ENCODE assay signal across 27 cellular contexts in the genomic region with DNA sequence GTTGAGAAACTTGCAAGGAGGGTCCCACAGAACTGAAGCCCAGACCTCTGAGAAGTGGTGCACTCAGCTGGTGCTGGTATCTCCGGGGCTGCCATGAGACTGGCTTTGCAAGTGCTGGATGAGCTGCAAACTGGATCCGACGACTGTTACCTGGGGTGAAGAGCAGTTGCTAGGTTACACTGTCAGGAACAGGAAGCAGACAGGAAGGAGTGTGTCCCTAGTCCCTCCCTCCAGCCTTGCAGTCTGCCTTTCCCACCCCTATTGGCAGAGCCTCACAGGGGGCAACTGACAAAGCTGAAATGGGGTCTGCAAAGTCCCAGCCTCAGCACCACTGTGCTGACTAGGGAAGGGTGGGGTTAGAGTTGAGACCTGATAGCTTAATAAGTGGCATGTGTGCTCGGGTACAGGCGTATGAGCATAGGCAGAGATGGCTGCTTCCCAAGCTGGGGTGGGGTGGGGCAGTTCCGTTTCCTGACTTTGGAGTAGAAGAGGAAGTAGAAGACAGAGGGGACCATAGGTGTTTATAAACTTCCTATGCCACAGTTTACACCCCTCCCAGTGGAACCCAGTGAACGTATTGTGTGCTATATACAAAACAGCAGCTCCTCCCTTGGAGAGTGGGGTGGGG. TPM values are rescaled to one million over a fixed set of nuclear protein-coding genes. Genes with fewer than 3 reads are reported as not detected.
DNase-seq lines count a peak whose midpoint lies in the region; ATAC-seq and TF ChIP-seq lines count a peak whose summit lies in the region.
"Had no signal": no experiment of that assay in that cellular context is flagged by ENCODE, and none has a peak within 500 bp of the region (broad histone marks: within the 10 kb centered on the region; RNA-seq: fewer than 3 reads in every experiment).

No MANE protein-coding gene starts in this region.

- intact Hi-C loops in lower lobe of right lung (cut with DNase I) = no loop called here

- H3K27me3 ChIP-seq in lower lobe of right lung (ENCODE audit: low read depth) = no peaks in the 10 kb centered on the region
- H3K27me3 ChIP-seq: esophagus squamous epithelium, gastroesophageal sphincter had no signal

- H3K4me1 Mint-ChIP-seq in chondrocyte (ENCODE audit: low read depth) = peaks cover 5% of the 10 kb centered on the region

- peak overlapping the region; percentile 41 for H3K27ac ChIP-seq in lower lobe of right lung
- H3K27ac ChIP-seq: 22Rv1, esophagus squamous epithelium, gastroesophageal sphincter, thoracic aorta had no signal

- peak; percentile 11 to 26 for ATAC-seq in lower lobe of right lung
- ATAC-seq: effector memory CD8-positive, alpha-beta T cell; gastroesophageal sphincter had no signal

- TF ChIP-seq CTCF in lower lobe of right lung (IDR thresholded peaks at IDR 0.05) = no peak
- TF ChIP-seq CTCF in chondrocyte (IDR thresholded peaks at IDR 0.05) = no peak

- H3K4me3 Mint-ChIP-seq in chondrocyte (ENCODE audit: unreplicated experiment) = no peak overlapping the region
- H3K4me3 Mint-ChIP-seq: activated T-helper 1 cell treated with anti-CD3 and anti-CD28 coated beads, Interleukin-12 subunit alpha, Interleukin-12 subunit beta, Interleukin-2, Interleukin-4 antibody, amounts not matched to agents 30 ng/mL and 10 ng/mL and 1 ng/mL, durations not matched to agents 14 hours and 24 hours and 36 hours; effector memory CD8-positive, alpha-beta T cell had no signal

- peaks cover 26% of the 10 kb centered on the region for H3K9me3 Mint-ChIP-seq in chondrocyte (ENCODE audit: low read depth)
- H3K9me3 Mint-ChIP-seq: activated T-helper 1 cell treated with anti-CD3 and anti-CD28 coated beads, Interleukin-12 subunit alpha, Interleukin-12 subunit beta, Interleukin-2, Interleukin-4 antibody, amounts not matched to agents 30 ng/mL and 10 ng/mL and 1 ng/mL, durations not matched to agents 14 hours and 24 hours and 36 hours; effector memory CD8-positive, alpha-beta T cell had no signal

- no peaks in the 10 kb centered on the region for H3K36me3 ChIP-seq in lower lobe of right lung
- H3K36me3 ChIP-seq: esophagus squamous epithelium, gastroesophageal sphincter, thoracic aorta had no signal

- no peak overlapping the region for H3K4me3 ChIP-seq in lower lobe of right lung
- H3K4me3 ChIP-seq: esophagus squamous epithelium, gastroesophageal sphincter, thoracic aorta had no signal

- H3K36me3 Mint-ChIP-seq in chondrocyte (ENCODE audit: low read depth) = no peaks in the 10 kb centered on the region

- H3K27ac Mint-ChIP-seq in chondrocyte (ENCODE audit: unreplicated experiment) = no peak overlapping the region
- H3K27ac Mint-ChIP-seq: activated T-helper 1 cell treated with anti-CD3 and anti-CD28 coated beads, Interleukin-12 subunit alpha, Interleukin-12 subunit beta, Interleukin-2, Interleukin-4 antibody, amounts not matched to agents 30 ng/mL and 10 ng/mL and 1 ng/mL, durations not matched to agents 14 hours and 24 hours and 36 hours had no signal

- no peaks in the 10 kb centered on the region for H3K4me1 ChIP-seq in lower lobe of right lung
- H3K4me1 ChIP-seq: esophagus squamous epithelium, gastroesophageal sphincter had no signal

- H3K27me3 Mint-ChIP-seq in chondrocyte (ENCODE audit: low read depth) = no peaks in the 10 kb centered on the region

- no peaks in the 10 kb centered on the region for H3K9me3 ChIP-seq in lower lobe of right lung
- H3K9me3 ChIP-seq: esophagus squamous epithelium, gastroesophageal sphincter, thoracic aorta had no signal

- DNase-seq in DMS 273 (lab: John Stamatoyannopoulos, UW; ENCODE audit: unreplicated experiment) (peak; percentile 22), DMS 273 treated with DMSO at 0.1 percent for 48 hours (lab: John Stamatoyannopoulos, UW) (no peak), Ammon's horn (ENCODE audit: low spot score) (peak; percentile 5), NCI-H774 (lab: John Stamatoyannopoulos, UW) (peak; percentile 9), lower lobe of right lung (no peak), chondrocyte (ENCODE audit: low spot score) (no peak), EL (no peak)
- DNase-seq in activated T-cell treated with anti-CD3 and anti-CD28 coated beads, Interleukin-2, amount 50 U/mL, for 48 hours = no peak
- DNase-seq: effector memory CD8-positive, alpha-beta T cell; esophagus squamous epithelium; Karpas-422; mammary epithelial cell; NCI-H1092; NCI-H2081; NCI-H524; stimulated activated CD4-positive, alpha-beta T cell treated with anti-CD3 and anti-CD28 coated beads, Interleukin-4, amount 100 ng/mL, for 24 hours; stimulated activated naive CD4-positive, alpha-beta T cell treated with Interleukin-2 at 50 U/mL for 16 hours; SW 1271 had no signal

RNA-seq across cellular contexts. Expression of gene PPEF1, which starts 18.0 kb away (rescaled TPM):
- total RNA-seq in lower lobe of right lung (0.71 TPM), chondrocyte (0.33 to 2.2 TPM (median 0.57 TPM) in 3 replicates)
- total RNA-seq: activated CD8-positive, alpha-beta memory T cell treated with anti-CD3 and anti-CD28 coated beads for 36 hours; activated T-helper 1 cell treated with anti-CD3 and anti-CD28 coated beads, Interleukin-12 subunit alpha, Interleukin-12 subunit beta, Interleukin-2, Interleukin-4 antibody, amounts not matched to agents 30 ng/mL and 10 ng/mL and 1 ng/mL, durations not matched to agents 14 hours and 24 hours and 36 hours; kidney epithelial cell; mammary epithelial cell; thoracic aorta had no signal

RNA-seq across cellular contexts. Expression of gene RS1, which starts 53.5 kb away (rescaled TPM):
- 3.9 TPM for total RNA-seq in lower lobe of right lung
- not detected in 3 replicates for total RNA-seq in chondrocyte
- total RNA-seq: activated CD8-positive, alpha-beta memory T cell treated with anti-CD3 and anti-CD28 coated beads for 36 hours; activated T-helper 1 cell treated with anti-CD3 and anti-CD28 coated beads, Interleukin-12 subunit alpha, Interleukin-12 subunit beta, Interleukin-2, Interleukin-4 antibody, amounts not matched to agents 30 ng/mL and 10 ng/mL and 1 ng/mL, durations not matched to agents 14 hours and 24 hours and 36 hours; Daoy; esophagus squamous epithelium; gastroesophageal sphincter; kidney epithelial cell; mammary epithelial cell; osteocyte; right cardiac atrium; thoracic aorta had no signal

Comparison
In these comparisons a context has a peak if more than half of its experiments do, and no peak if none do; other contexts are left out.
1. DNase-seq: peak in DMS 273 (single experiment), Ammon's horn (single experiment) and NCI-H774 (single experiment); none in DMS 273 treated with DMSO at 0.1 percent for 48 hours (single experiment), lower lobe of right lung (single experiment), chondrocyte (single experiment), EL (single experiment) and activated T-cell treated with anti-CD3 and anti-CD28 coated beads, Interleukin-2, amount 50 U/mL, for 48 hours (0 of 2).